In genomic region chr5:171785517-171785916, GRCh38 we compare ENCODE assay signal across 1 cellular context.
TF ChIP-seq lines count a peak whose summit lies in the region.

Gene SMIM23 (plus strand): TSS chr5:171785817. CDS start chr5:171785872, 55 bp downstream.

TF ChIP-seq in GM23338, 12 proteins besides CTCF, POLR2A, EP300 and RAD21:
- TF ChIP-seq ZNF462 (CRISPR knock-in tag; IDR thresholded peaks at IDR 0.05), result no peak
- no peak for TF ChIP-seq EZH2 (IDR thresholded peaks at IDR 0.05; ENCODE audit: low read depth, unreplicated experiment)
- no peak for TF ChIP-seq STAT1 (IDR thresholded peaks at IDR 0.05; ENCODE audit: unreplicated experiment)
- no peak for TF ChIP-seq CREB1 (CRISPR knock-in tag; IDR thresholded peaks at IDR 0.05; ENCODE audit: low read depth)
- TF ChIP-seq ZNF114 (CRISPR knock-in tag; IDR thresholded peaks at IDR 0.05), result no peak
- TF ChIP-seq REST (IDR thresholded peaks at IDR 0.05; ENCODE audit: unreplicated experiment), result no peak
- TF ChIP-seq JUNB (IDR thresholded peaks at IDR 0.05; ENCODE audit: unreplicated experiment), result no peak
- TF ChIP-seq EZH2phosphoT487 (IDR thresholded peaks at IDR 0.05; ENCODE audit: unreplicated experiment), result no peak
- TF ChIP-seq POLR2AphosphoS5 (IDR thresholded peaks at IDR 0.05; ENCODE audit: low read depth), result no peak
- TF ChIP-seq ZNF331 (CRISPR knock-in tag; IDR thresholded peaks at IDR 0.05; ENCODE audit: low read depth), result no peak
- TF ChIP-seq NANOG (IDR thresholded peaks at IDR 0.05; ENCODE audit: borderline replicate concordance), result no peak
- no peak for TF ChIP-seq ETS1 (IDR thresholded peaks at IDR 0.05)
TF ChIP-seq in GM23338: peak in this region for 0.
